ENCODE assay signal across 9 cellular contexts in genomic region chr12:59780605-59781135, GRCh38.
DNase-seq lines count a peak whose midpoint lies in the region; ATAC-seq and TF ChIP-seq lines count a peak whose summit lies in the region.
"Had no signal": no experiment of that assay in that cellular context is flagged by ENCODE, and none has a peak within 500 bp of the region (broad histone marks: within the 10 kb centered on the region; RNA-seq: fewer than 3 reads in every experiment).

No MANE protein-coding gene starts in this region.

- TF ChIP-seq CTCF in esophagus muscularis mucosa (IDR thresholded peaks at IDR 0.05), result peak; percentile 14 to 32 (median 22)

- no peak overlapping the region for H3K4me3 ChIP-seq in esophagus muscularis mucosa
- H3K4me3 ChIP-seq: A549 had no signal

- H3K27me3 ChIP-seq in esophagus muscularis mucosa, result no peaks in the 10 kb centered on the region

- 49% methylated on average over 3 of the region's 3 CpGs for WGBS in esophagus muscularis mucosa

- no peaks in the 10 kb centered on the region for H3K4me1 ChIP-seq in esophagus muscularis mucosa
- H3K4me1 ChIP-seq: A549 had no signal

- intact Hi-C loops in esophagus muscularis mucosa (cut with DNase I), result no loop called here

- peaks cover 0 to 3% (median 0%) of the 10 kb centered on the region in 4 donors for H3K36me3 ChIP-seq in esophagus muscularis mucosa

- TF ChIP-seq POLR2A in esophagus muscularis mucosa (IDR thresholded peaks at IDR 0.05; ENCODE audit: low read depth) (no peak), GM18505 (IDR thresholded peaks at IDR 0.05; ENCODE audit: borderline replicate concordance, extremely low read depth, insufficient read depth, insufficient read length) (no peak)

- no peaks in the 10 kb centered on the region for H3K9me3 ChIP-seq in esophagus muscularis mucosa
- H3K9me3 ChIP-seq: A549 had no signal

- ATAC-seq in GM18505 (IDR thresholded peaks at IDR 0.05; ENCODE audit: unreplicated experiment), result no peak
- ATAC-seq in HG02840 (IDR thresholded peaks at IDR 0.05; ENCODE audit: low FRiP score, unreplicated experiment), result no peak
- ATAC-seq: A549 had no signal

- TF ChIP-seq EP300 in esophagus muscularis mucosa (IDR thresholded peaks at IDR 0.05), result no peak

- peak; percentile 1 for DNase-seq in DMS153 treated with DMSO at 0.1 percent for 48 hours (lab: John Stamatoyannopoulos, UW; ENCODE audit: unreplicated experiment)
- DNase-seq in DMS153 (lab: John Stamatoyannopoulos, UW), result no peak
- peak; percentile 5 for DNase-seq in NCI-H146 treated with DMSO at 0.1 percent for 48 hours (lab: John Stamatoyannopoulos, UW; ENCODE audit: unreplicated experiment)
- no peak for DNase-seq in esophagus muscularis mucosa (ENCODE audit: extremely low spot score)
- peak; percentile 72 for DNase-seq in renal cortical epithelial cell (ENCODE audit: low read depth)
- DNase-seq in RPMI8226, result no peak

- H3K27ac ChIP-seq in esophagus muscularis mucosa (replicated peaks in 1 of 4), result no peak overlapping the region
- H3K27ac ChIP-seq: A549 had no signal

Comparison
In these comparisons a context has a peak if more than half of its experiments do, and no peak if none do; other contexts are left out.
1. DNase-seq: peak in DMS153 treated with DMSO at 0.1 percent for 48 hours (single experiment), NCI-H146 treated with DMSO at 0.1 percent for 48 hours (single experiment) and renal cortical epithelial cell (single experiment); none in DMS153 (single experiment), esophagus muscularis mucosa (single experiment) and RPMI8226 (single experiment).